Comparison of ENCODE assay signal across 12 cellular contexts in the genomic region with DNA sequence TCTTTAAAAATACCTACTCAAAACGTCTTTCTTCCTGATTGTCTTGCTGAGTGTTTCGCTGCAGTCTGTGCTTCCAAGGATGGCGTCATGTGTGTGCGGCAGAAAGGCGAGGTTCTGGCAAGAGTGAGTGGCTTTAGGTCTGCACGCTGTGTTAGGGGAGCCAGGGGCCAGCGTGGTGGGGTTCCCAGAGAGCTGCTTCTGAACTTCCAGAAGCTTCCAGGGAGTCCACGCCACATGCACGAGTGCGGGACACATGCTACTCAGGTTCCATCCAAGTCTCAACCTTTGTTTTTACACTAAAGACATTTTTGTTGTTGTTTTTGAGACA.
"Had no signal": no experiment of that assay in that cellular context is flagged by ENCODE, and none has a peak within 500 bp of the region (broad histone marks: within the 10 kb centered on the region; RNA-seq: fewer than 3 reads in every experiment).

No MANE protein-coding gene starts in this region.

- H3K4me3 Mint-ChIP-seq: activated CD4-positive, alpha-beta memory T cell treated with anti-CD3 and anti-CD28 coated beads for 36 hours; activated naive CD8-positive, alpha-beta T cell treated with anti-CD3 and anti-CD28 coated beads, Interleukin-2, amount 50 U/mL, for 24 hours; effector memory CD8-positive, alpha-beta T cell; memory B cell; stimulated activated memory B cell treated with anti-CD40 and anti-IgM and Interleukin-4, amounts not matched to agents 10 μg/mL and 1 μg/mL and 100 μg/mL, for 72 hours; T-helper 2 cell treated with Interferon-gamma antibody and Interleukin-4, amounts not matched to agents 5 μg/mL and 100 μg/mL, for 36 hours had no signal

- H3K36me3 Mint-ChIP-seq: activated CD4-positive, alpha-beta memory T cell treated with anti-CD3 and anti-CD28 coated beads for 36 hours had no signal

- H3K27ac ChIP-seq: coronary artery, right atrium auricular region, transverse colon had no signal

- H3K4me3 ChIP-seq: coronary artery, right atrium auricular region, transverse colon had no signal

- H3K27me3 ChIP-seq: right atrium auricular region, transverse colon had no signal

- DNase-seq: activated CD4-positive, alpha-beta memory T cell treated with anti-CD3 and anti-CD28 coated beads for 36 hours; activated naive CD8-positive, alpha-beta T cell treated with anti-CD3 and anti-CD28 coated beads, Interleukin-2, amount 50 U/mL, for 24 hours; activated T-cell treated with anti-CD3 and anti-CD28 coated beads, Interleukin-2, amount 50 U/mL, for 48 hours; effector memory CD8-positive, alpha-beta T cell; stimulated activated CD4-positive, alpha-beta T cell treated with anti-CD3 and anti-CD28 coated beads, Interleukin-1b, Interleukin-23, amount 100 ng/mL, for 48 hours; SW 1271; transverse colon had no signal

- H3K27me3 Mint-ChIP-seq: activated CD4-positive, alpha-beta memory T cell treated with anti-CD3 and anti-CD28 coated beads for 36 hours; activated naive CD8-positive, alpha-beta T cell treated with anti-CD3 and anti-CD28 coated beads, Interleukin-2, amount 50 U/mL, for 24 hours; effector memory CD8-positive, alpha-beta T cell; memory B cell; stimulated activated memory B cell treated with anti-CD40 and anti-IgM and Interleukin-4, amounts not matched to agents 10 μg/mL and 1 μg/mL and 100 μg/mL, for 72 hours had no signal

- H3K27ac Mint-ChIP-seq: activated CD4-positive, alpha-beta memory T cell treated with anti-CD3 and anti-CD28 coated beads for 36 hours; activated naive CD8-positive, alpha-beta T cell treated with anti-CD3 and anti-CD28 coated beads, Interleukin-2, amount 50 U/mL, for 24 hours; effector memory CD8-positive, alpha-beta T cell; memory B cell; stimulated activated memory B cell treated with anti-CD40 and anti-IgM and Interleukin-4, amounts not matched to agents 10 μg/mL and 1 μg/mL and 100 μg/mL, for 72 hours; T-helper 2 cell treated with Interferon-gamma antibody and Interleukin-4, amounts not matched to agents 5 μg/mL and 100 μg/mL, for 36 hours had no signal

- H3K36me3 ChIP-seq: right atrium auricular region, transverse colon had no signal

- H3K9me3 ChIP-seq: right atrium auricular region, transverse colon had no signal

- H3K9me3 Mint-ChIP-seq: activated CD4-positive, alpha-beta memory T cell treated with anti-CD3 and anti-CD28 coated beads for 36 hours; activated naive CD8-positive, alpha-beta T cell treated with anti-CD3 and anti-CD28 coated beads, Interleukin-2, amount 50 U/mL, for 24 hours; effector memory CD8-positive, alpha-beta T cell; memory B cell; stimulated activated memory B cell treated with anti-CD40 and anti-IgM and Interleukin-4, amounts not matched to agents 10 μg/mL and 1 μg/mL and 100 μg/mL, for 72 hours; T-helper 2 cell treated with Interferon-gamma antibody and Interleukin-4, amounts not matched to agents 5 μg/mL and 100 μg/mL, for 36 hours had no signal
